ENCODE assay signal across 8 cellular contexts in the genomic region with DNA sequence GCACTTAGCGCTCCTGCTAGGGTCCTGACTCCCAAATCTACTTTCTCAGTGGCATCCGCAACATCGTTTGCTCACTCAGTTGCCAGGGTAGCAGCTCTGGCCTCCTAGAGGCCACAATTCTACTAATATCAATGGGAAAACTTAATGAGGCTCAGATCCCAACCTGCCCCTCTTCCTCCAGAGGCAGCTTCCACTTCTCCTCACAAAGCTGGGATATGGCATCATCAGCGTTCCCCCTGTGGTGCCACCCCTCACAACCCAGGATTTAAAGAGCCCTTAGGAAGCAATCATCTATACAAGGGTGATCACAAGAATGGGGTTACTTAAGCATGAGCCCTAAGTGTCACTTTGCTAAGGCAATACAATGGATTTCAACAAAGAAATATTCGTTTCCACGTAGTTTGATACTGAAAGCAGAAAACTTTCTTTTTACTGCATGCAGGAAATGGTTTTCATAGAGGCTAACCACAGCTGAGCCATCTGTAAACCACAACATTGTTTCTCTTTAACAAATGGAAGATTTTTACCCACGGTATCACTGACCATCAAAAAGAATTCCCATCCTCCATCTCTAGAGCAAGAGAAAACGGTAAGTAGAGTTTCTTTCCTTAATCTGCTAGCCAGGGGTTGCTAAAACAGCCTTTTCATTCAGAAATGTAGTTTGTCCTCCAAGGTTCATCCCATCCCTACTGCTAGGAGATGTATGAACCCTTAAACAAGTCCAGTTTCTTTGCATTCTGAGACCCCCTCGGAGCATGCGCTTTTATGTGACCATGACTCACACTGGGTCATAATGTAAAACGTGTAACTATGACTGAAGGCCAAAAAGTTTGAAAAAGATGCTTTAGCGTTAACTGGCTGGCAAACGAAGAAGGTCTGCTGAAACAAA.
DNase-seq lines count a peak whose midpoint lies in the region; ATAC-seq, FAIRE-seq and TF ChIP-seq lines count a peak whose summit lies in the region.

No MANE protein-coding gene starts in this region.

- no peaks in the 10 kb centered on the region for H3K27me3 Mint-ChIP-seq in activated naive CD4-positive, alpha-beta T cell treated with anti-CD3 and anti-CD28 coated beads for 36 hours (ENCODE audit: low read depth)
- H3K27me3 Mint-ChIP-seq in T-helper 2 cell treated with Interferon-gamma antibody and Interleukin-4, amounts not matched to agents 5 μg/mL and 100 μg/mL, for 36 hours (ENCODE audit: low read depth) = peaks cover 50% of the 10 kb centered on the region

- H3K9me3 ChIP-seq in hepatocyte (ENCODE audit: low read depth) = no peaks in the 10 kb centered on the region
- H3K9me3 ChIP-seq in small intestine (ENCODE audit: control insufficient read depth, low read depth) = no peaks in the 10 kb centered on the region

- peak; percentile 86 for ATAC-seq in HG03025 (IDR thresholded peaks at IDR 0.05; ENCODE audit: low FRiP score, unreplicated experiment)

- H3K36me3 Mint-ChIP-seq in activated naive CD4-positive, alpha-beta T cell treated with anti-CD3 and anti-CD28 coated beads for 36 hours (ENCODE audit: low read depth) = peaks cover 15% of the 10 kb centered on the region
- peaks cover 10% of the 10 kb centered on the region for H3K36me3 Mint-ChIP-seq in T-helper 2 cell treated with Interferon-gamma antibody and Interleukin-4, amounts not matched to agents 5 μg/mL and 100 μg/mL, for 36 hours (ENCODE audit: low read depth)

- no peaks in the 10 kb centered on the region for H3K79me2 ChIP-seq in hepatocyte

- H4K20me1 ChIP-seq in hepatocyte (ENCODE audit: insufficient read depth, poor library complexity, severe bottlenecking) = no peaks in the 10 kb centered on the region

- H3K4me2 ChIP-seq in hepatocyte = peak overlapping the region; percentile 10

- no peak overlapping the region for H3K27ac Mint-ChIP-seq in activated naive CD4-positive, alpha-beta T cell treated with anti-CD3 and anti-CD28 coated beads for 36 hours
- H3K27ac Mint-ChIP-seq in T-helper 2 cell treated with Interferon-gamma antibody and Interleukin-4, amounts not matched to agents 5 μg/mL and 100 μg/mL, for 36 hours = no peak overlapping the region

- H3K27ac ChIP-seq in hepatocyte = peak overlapping the region; percentile 56
- peak overlapping the region in 1 of 2 donors; percentile 0 for H3K27ac ChIP-seq in small intestine (ENCODE audit: low read depth in 1 of 2, low read length in 1 of 2)

- no peaks in the 10 kb centered on the region for H3K9me2 ChIP-seq in hepatocyte (replicated peaks; ENCODE audit: insufficient read depth)

- DNase-seq in activated naive CD4-positive, alpha-beta T cell treated with anti-CD3 and anti-CD28 coated beads for 36 hours = peak; percentile 40
- DNase-seq in activated naive CD4-positive, alpha-beta T cell (lab: John Stamatoyannopoulos, UW) = no peak
- no peak for DNase-seq in T-helper 2 cell treated with Interferon-gamma antibody and Interleukin-4, amounts not matched to agents 5 μg/mL and 100 μg/mL, for 36 hours (ENCODE audit: low spot score)
- DNase-seq in hepatocyte (ENCODE audit: low spot score) (no peak), GDM1 (lab: John Stamatoyannopoulos, UW) (no peak), mesenteric fat pad (ENCODE audit: low spot score) (no peak), small intestine (no peak)

- H3K4me1 ChIP-seq in hepatocyte (ENCODE audit: insufficient read depth) = peaks cover 4% of the 10 kb centered on the region
- peaks cover 0 to 8% of the 10 kb centered on the region in 2 donors for H3K4me1 ChIP-seq in small intestine (ENCODE audit: control insufficient read depth in 2 of 2, insufficient read depth in 1 of 2, low read depth in 1 of 2, low read length in 1 of 2)

- CTCF ChIA-PET in activated naive CD4-positive, alpha-beta T cell treated with anti-CD3 and anti-CD28 coated beads for 36 hours (lab: Charles Lee) = interaction anchor here (0.6 to 1.5 kb wide), 4 partner anchors 14 to 120 kb away, joined by 3 to 7 read pairs (median 4); no protein-coding TSS in a partner anchor

- WGBS in hepatocyte (ENCODE audit: low lambda C conversion rate, missing lambda C conversion rate) = 80% methylated on average over 13 of the region's 13 CpGs
- 69 to 81% (median 77%) methylated on average over 13 of the region's 13 CpGs for WGBS in small intestine, 3 donors

- no peak overlapping the region for H3K4me3 Mint-ChIP-seq in activated naive CD4-positive, alpha-beta T cell treated with anti-CD3 and anti-CD28 coated beads for 36 hours
- peak overlapping the region; percentile 57 for H3K4me3 Mint-ChIP-seq in T-helper 2 cell treated with Interferon-gamma antibody and Interleukin-4, amounts not matched to agents 5 μg/mL and 100 μg/mL, for 36 hours

- no peaks in the 10 kb centered on the region for H3K9me3 Mint-ChIP-seq in activated naive CD4-positive, alpha-beta T cell treated with anti-CD3 and anti-CD28 coated beads for 36 hours
- H3K9me3 Mint-ChIP-seq in T-helper 2 cell treated with Interferon-gamma antibody and Interleukin-4, amounts not matched to agents 5 μg/mL and 100 μg/mL, for 36 hours = no peaks in the 10 kb centered on the region

- H3K4me3 ChIP-seq in hepatocyte (no peak overlapping the region), small intestine (ENCODE audit: low read depth in 1 of 2, low read length in 2 of 2) (no peak overlapping the region)

- no peak overlapping the region for H2AFZ ChIP-seq in hepatocyte

- H3K4me1 Mint-ChIP-seq in activated naive CD4-positive, alpha-beta T cell treated with anti-CD3 and anti-CD28 coated beads for 36 hours (ENCODE audit: low read depth) = peaks cover 35% of the 10 kb centered on the region
- peaks cover 20% of the 10 kb centered on the region for H3K4me1 Mint-ChIP-seq in T-helper 2 cell treated with Interferon-gamma antibody and Interleukin-4, amounts not matched to agents 5 μg/mL and 100 μg/mL, for 36 hours (ENCODE audit: low read depth)

- intact Hi-C loops in activated naive CD4-positive, alpha-beta T cell treated with anti-CD3 and anti-CD28 coated beads for 36 hours (cut with micrococcal nuclease) = loop anchor here (1.0 to 2.0 kb wide), 3 partner anchors 14 to 60 kb away; no protein-coding TSS in a partner anchor

- TF ChIP-seq CTCF in hepatocyte (IDR thresholded peaks at IDR 0.05; ENCODE audit: poor library complexity) = no peak

- no peaks in the 10 kb centered on the region for H3K27me3 ChIP-seq in hepatocyte
- no peaks in the 10 kb centered on the region for H3K27me3 ChIP-seq in small intestine (ENCODE audit: control insufficient read depth in 2 of 2, insufficient read depth in 2 of 2, low read length in 2 of 2)

- H3K36me3 ChIP-seq in hepatocyte (replicated peaks; ENCODE audit: insufficient read depth, low read depth) (no peaks in the 10 kb centered on the region), small intestine (ENCODE audit: control insufficient read depth in 2 of 2, insufficient read depth in 2 of 2, low read length in 2 of 2) (no peaks in the 10 kb centered on the region)

- FAIRE-seq in small intestine (lab: Jason Lieb, UNC) = no peak
